Comparison of ENCODE assay signal across 8 cellular contexts in the genomic region with DNA sequence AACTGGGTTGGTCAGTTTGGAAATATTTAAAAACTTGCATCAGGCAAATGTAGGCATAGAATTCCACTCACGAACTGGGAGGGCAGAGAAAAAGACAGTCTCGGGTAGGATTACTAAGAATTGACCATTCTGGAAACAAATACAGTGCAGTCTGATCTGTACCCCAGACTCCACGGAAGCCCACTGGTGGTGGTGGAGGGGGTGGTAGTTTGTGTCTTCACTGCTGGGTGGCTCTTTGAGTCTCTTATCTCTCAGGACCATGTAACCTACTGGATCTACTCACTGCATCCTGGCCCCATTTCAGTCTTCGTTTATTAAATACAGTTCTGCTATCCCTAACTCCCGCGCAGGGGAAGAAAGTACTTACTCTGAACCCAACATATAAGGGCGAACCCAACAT. TPM values are rescaled to one million over a fixed set of nuclear protein-coding genes. Genes with fewer than 3 reads are reported as not detected.
DNase-seq lines count a peak whose midpoint lies in the region; ATAC-seq and TF ChIP-seq lines count a peak whose summit lies in the region.

No MANE protein-coding gene starts in this region.

- no peaks in the 10 kb centered on the region for H3K9me3 ChIP-seq in PC-9 (ENCODE audit: insufficient read depth, low read depth)
- no peaks in the 10 kb centered on the region for H3K9me3 ChIP-seq in right cardiac atrium (ENCODE audit: control insufficient read depth, low read length)
- no peaks in the 10 kb centered on the region for H3K9me3 ChIP-seq in skeletal muscle tissue (ENCODE audit: control insufficient read depth in 3 of 3, low read length in 3 of 3)

- TF ChIP-seq CTCF in PC-9 (conservative IDR thresholded peaks at IDR 0.05): no peak

- peak overlapping the region; percentile 71 for H3K4me2 ChIP-seq in PC-9

- no peaks in the 10 kb centered on the region for H3K27me3 ChIP-seq in PC-9 (ENCODE audit: insufficient read depth, low read depth)
- no peaks in the 10 kb centered on the region for H3K27me3 ChIP-seq in right cardiac atrium (ENCODE audit: control insufficient read depth, insufficient read depth)
- no peaks in the 10 kb centered on the region for H3K27me3 ChIP-seq in skeletal muscle tissue (ENCODE audit: control insufficient read depth in 3 of 3, insufficient read depth in 3 of 3, low read length in 3 of 3)

- H2AFZ ChIP-seq in PC-9: no peak overlapping the region; the same call in 1 of the 2 replicates

- peaks cover 9% of the 10 kb centered on the region; the same call in 1 of the 2 replicates for H3K36me3 ChIP-seq in PC-9 (ENCODE audit: low read depth)
- H3K36me3 ChIP-seq in skeletal muscle tissue (ENCODE audit: control insufficient read depth in 3 of 3, insufficient read depth in 3 of 3, low read length in 3 of 3): peaks cover 0 to 4% (median 3%) of the 10 kb centered on the region in 3 donors

- intact Hi-C loops in PC-9 (cut with micrococcal nuclease; ENCODE audit: unreplicated experiment): no loop called here
- intact Hi-C loops in right cardiac atrium (cut with DNase I): loop anchor here in 3 of 4 donors (5.0 to 10.0 kb wide), 2 partner anchors 58 to 61 kb away; no protein-coding TSS in a partner anchor

- no TSS peak for BruUV-seq in PC-9 (replicated peaks; lab: Mats Ljungman, UMichigan)

- H3K4me1 ChIP-seq in PC-9 (replicated peaks; ENCODE audit: insufficient read depth) (peaks cover 41% of the 10 kb centered on the region), right cardiac atrium (ENCODE audit: control insufficient read depth, insufficient read depth, low read length) (no peaks in the 10 kb centered on the region), skeletal muscle tissue (ENCODE audit: control insufficient read depth in 3 of 3, insufficient read depth in 3 of 3, low read length in 3 of 3) (peaks cover 0 to 9% (median 3%) of the 10 kb centered on the region in 3 donors)

- no peaks in the 10 kb centered on the region; the same call in 1 of the 2 replicates for H4K20me1 ChIP-seq in PC-9 (ENCODE audit: insufficient read depth)

- H3K27ac ChIP-seq in PC-9: no peak overlapping the region
- H3K27ac ChIP-seq in right cardiac atrium (ENCODE audit: low read length): peak overlapping the region; percentile 67
- peak overlapping the region; percentile 91 for H3K27ac ChIP-seq in skeletal muscle tissue (ENCODE audit: low read depth, low read length)

- peak overlapping the region; percentile 61 to 74 (median 72) for H3K9ac ChIP-seq in skeletal muscle tissue (ENCODE audit: low read depth in 1 of 3, low read length in 3 of 3)

- H3F3A ChIP-seq in PC-9 (ENCODE audit: insufficient read depth, low read depth): peaks cover 35% of the 10 kb centered on the region

- WGBS in right cardiac atrium: 35% methylated on average over 7 of the region's 7 CpGs

- H3K4me3 ChIP-seq in GM08714 (ENCODE audit: low read length) (peak overlapping the region; percentile 94), PC-9 (peak overlapping the region; percentile 59), right cardiac atrium (ENCODE audit: low read length) (peak overlapping the region; percentile 88), skeletal muscle tissue (ENCODE audit: low read length in 3 of 3) (peak overlapping the region; percentile 56 to 73 (median 71))

- H3K79me2 ChIP-seq in PC-9 (ENCODE audit: low read depth): peaks cover 25% of the 10 kb centered on the region

- H3K9me2 ChIP-seq in PC-9 (ENCODE audit: insufficient read depth): no peaks in the 10 kb centered on the region

- ATAC-seq in right cardiac atrium (no peak), HG03342 (IDR thresholded peaks at IDR 0.05; ENCODE audit: unreplicated experiment) (no peak), GM19324 (IDR thresholded peaks at IDR 0.05; ENCODE audit: low FRiP score, unreplicated experiment) (no peak), HG02588 (IDR thresholded peaks at IDR 0.05; ENCODE audit: unreplicated experiment) (no peak), HG02678 (IDR thresholded peaks at IDR 0.05; ENCODE audit: unreplicated experiment) (no peak)

- POLR2A ChIA-PET in PC-9 (lab: Charles Lee; ENCODE audit: unreplicated experiment): interaction anchor here (0.6 to 1.5 kb wide), 3 partner anchors 26 to 144 kb away, joined by 7 to 8 read pairs (median 7); no protein-coding TSS in a partner anchor

- DNase-seq in PC-9 (no peak), right cardiac atrium (no peak)

- CTCF ChIA-PET in PC-9 (lab: Charles Lee): interaction anchor here (0.6 to 2.5 kb wide), 7 partner anchors 24 to 144 kb away, joined by 3 to 28 read pairs (median 6); no protein-coding TSS in a partner anchor

RNA-seq across cellular contexts. Expression of gene SLC2A3, which starts 1.8 kb away (rescaled TPM):
- total RNA-seq in PC-9 (2021) (24.9 and 26.2 TPM in 2 replicates), right cardiac atrium (10 to 100 TPM; 18.5 to 29.9 (median 25.1) TPM), skeletal muscle tissue (49.6 TPM)
- 13.6 TPM for polyA plus RNA-seq in right cardiac atrium
